11 cellular contexts compared by ENCODE assay signal in genomic region chr16:77782694-77783093, GRCh38. TPM values are rescaled to one million over a fixed set of nuclear protein-coding genes. Genes with fewer than 3 reads are reported as not detected.
DNase-seq lines count a peak whose midpoint lies in the region; ATAC-seq and TF ChIP-seq lines count a peak whose summit lies in the region.
"Had no signal": no experiment of that assay in that cellular context is flagged by ENCODE, and none has a peak within 500 bp of the region (broad histone marks: within the 10 kb centered on the region; RNA-seq: fewer than 3 reads in every experiment).

No MANE protein-coding gene starts in this region.

- no peak overlapping the region for H3K27ac ChIP-seq in GM23338 (ENCODE audit: low read depth)
- H3K27ac ChIP-seq: testis had no signal

- no peaks in the 10 kb centered on the region; the same call in 1 of the 2 replicates for H4K20me1 ChIP-seq in GM23338 (replicated peaks; ENCODE audit: insufficient read depth)

- H3K79me2 ChIP-seq in GM23338 (replicated peaks; ENCODE audit: insufficient read depth) = no peaks in the 10 kb centered on the region

- TF ChIP-seq CTCF in AG09309 (IDR thresholded peaks at IDR 0.05; ENCODE audit: control insufficient read depth, insufficient read depth, low read depth, low read length, missing control alignments) = peak; percentile 45
- TF ChIP-seq CTCF in GM23338 (conservative IDR thresholded peaks at IDR 0.05; ENCODE audit: low read depth in 2 of 2) = peak; percentile 64 to 67
- peak; percentile 24 for TF ChIP-seq CTCF in glutamatergic neuron (IDR thresholded peaks at IDR 0.05; ENCODE audit: partially characterized antibody, unreplicated experiment)

- peak overlapping the region; percentile 33 for H2AFZ ChIP-seq in GM23338

- H3K27ac Mint-ChIP-seq in GM23338 = no peak overlapping the region
- no peak overlapping the region for H3K27ac Mint-ChIP-seq in glutamatergic neuron (ENCODE audit: unreplicated experiment)
- H3K27ac Mint-ChIP-seq in activated T-cell treated with anti-CD3 and anti-CD28 coated beads, Interleukin-2, amount 50 U/mL, for 24 hours = no peak overlapping the region
- H3K27ac Mint-ChIP-seq: activated naive CD4-positive, alpha-beta T cell treated with anti-CD3 and anti-CD28 coated beads, Interleukin-2, amount 50 U/mL, for 72 hours had no signal

- no peak overlapping the region for H3K4me3 Mint-ChIP-seq in GM23338
- H3K4me3 Mint-ChIP-seq in glutamatergic neuron (ENCODE audit: unreplicated experiment) = no peak overlapping the region
- no peak overlapping the region for H3K4me3 Mint-ChIP-seq in activated T-cell treated with anti-CD3 and anti-CD28 coated beads, Interleukin-2, amount 50 U/mL, for 24 hours

- no peaks in the 10 kb centered on the region for H3K36me3 ChIP-seq in GM23338 (ENCODE audit: insufficient read depth)

- peaks cover 11% of the 10 kb centered on the region for H3K27me3 Mint-ChIP-seq in GM23338 (ENCODE audit: insufficient read depth, low read depth, poor library complexity)
- H3K27me3 Mint-ChIP-seq in glutamatergic neuron (ENCODE audit: unreplicated experiment) = peaks cover 5% of the 10 kb centered on the region
- peaks cover 37% of the 10 kb centered on the region for H3K27me3 Mint-ChIP-seq in activated T-cell treated with anti-CD3 and anti-CD28 coated beads, Interleukin-2, amount 50 U/mL, for 24 hours

- H3K4me3 ChIP-seq in AG09309 (ENCODE audit: control insufficient read depth, low read depth, low read length) (no peak overlapping the region), GM23338 (no peak overlapping the region)

- DNase-seq in AG09309 (ENCODE audit: low read depth) (no peak), GM23338 (ENCODE audit: low spot score) (peak; percentile 28), RKO (ENCODE audit: low spot score) (peak; percentile 11), glutamatergic neuron (no peak), DMS79 (lab: John Stamatoyannopoulos, UW) (no peak)
- DNase-seq in activated CD4-positive, alpha-beta T cell treated with anti-CD3 and anti-CD28 coated beads, Interleukin-2, amount 50 U/mL, for 48 hours = no peak
- no peak for DNase-seq in activated CD4-positive, CD25-positive, alpha-beta regulatory T cell (lab: John Stamatoyannopoulos, UW)
- no peak for DNase-seq in activated T-cell treated with anti-CD3 and anti-CD28 coated beads, Interleukin-2, amount 50 U/mL, for 24 hours
- DNase-seq: stimulated activated CD4-positive, alpha-beta T cell treated with anti-CD3 and anti-CD28 coated beads, Interleukin-15, amount 100 ng/mL, for 24 hours; testis had no signal

- ATAC-seq in GM23338 = peak; percentile 71

- H3K36me3 Mint-ChIP-seq in GM23338 (ENCODE audit: low read depth) (peaks cover 6% of the 10 kb centered on the region; the same call in 1 of the 3 replicates), glutamatergic neuron (ENCODE audit: unreplicated experiment) (no peaks in the 10 kb centered on the region)
- no peaks in the 10 kb centered on the region for H3K36me3 Mint-ChIP-seq in activated T-cell treated with anti-CD3 and anti-CD28 coated beads, Interleukin-2, amount 50 U/mL, for 24 hours (ENCODE audit: low read depth)
- H3K36me3 Mint-ChIP-seq: activated naive CD4-positive, alpha-beta T cell treated with anti-CD3 and anti-CD28 coated beads, Interleukin-2, amount 50 U/mL, for 72 hours had no signal

- H3K9me2 ChIP-seq in GM23338 (ENCODE audit: insufficient read depth) = no peaks in the 10 kb centered on the region

- H3F3A ChIP-seq in GM23338 (replicated peaks; ENCODE audit: low read depth) = no peaks in the 10 kb centered on the region

- peaks cover 17% of the 10 kb centered on the region for H3K27me3 ChIP-seq in GM23338 (ENCODE audit: insufficient read depth)
- H3K27me3 ChIP-seq: testis had no signal

- H3K4me1 ChIP-seq in GM23338 (ENCODE audit: insufficient read depth) = no peaks in the 10 kb centered on the region
- H3K4me1 ChIP-seq: testis had no signal

- H3K9me3 Mint-ChIP-seq in GM23338 = peaks cover 8% of the 10 kb centered on the region; the same call in 1 of the 3 replicates
- H3K9me3 Mint-ChIP-seq in glutamatergic neuron (ENCODE audit: unreplicated experiment) = no peaks in the 10 kb centered on the region
- no peaks in the 10 kb centered on the region for H3K9me3 Mint-ChIP-seq in activated T-cell treated with anti-CD3 and anti-CD28 coated beads, Interleukin-2, amount 50 U/mL, for 24 hours
- H3K9me3 Mint-ChIP-seq: activated naive CD4-positive, alpha-beta T cell treated with anti-CD3 and anti-CD28 coated beads, Interleukin-2, amount 50 U/mL, for 72 hours had no signal

- H3K4me1 Mint-ChIP-seq in GM23338 = peaks cover 4% of the 10 kb centered on the region
- H3K4me1 Mint-ChIP-seq in glutamatergic neuron (ENCODE audit: low read depth, unreplicated experiment) = peaks cover 3% of the 10 kb centered on the region
- no peaks in the 10 kb centered on the region for H3K4me1 Mint-ChIP-seq in activated T-cell treated with anti-CD3 and anti-CD28 coated beads, Interleukin-2, amount 50 U/mL, for 24 hours (ENCODE audit: low read depth)

- no peak overlapping the region for H3K4me2 ChIP-seq in GM23338

TF ChIP-seq in GM23338, 12 proteins besides CTCF, POLR2A, EP300 and RAD21 (continues in another document):
- TF ChIP-seq, protein P1, sequence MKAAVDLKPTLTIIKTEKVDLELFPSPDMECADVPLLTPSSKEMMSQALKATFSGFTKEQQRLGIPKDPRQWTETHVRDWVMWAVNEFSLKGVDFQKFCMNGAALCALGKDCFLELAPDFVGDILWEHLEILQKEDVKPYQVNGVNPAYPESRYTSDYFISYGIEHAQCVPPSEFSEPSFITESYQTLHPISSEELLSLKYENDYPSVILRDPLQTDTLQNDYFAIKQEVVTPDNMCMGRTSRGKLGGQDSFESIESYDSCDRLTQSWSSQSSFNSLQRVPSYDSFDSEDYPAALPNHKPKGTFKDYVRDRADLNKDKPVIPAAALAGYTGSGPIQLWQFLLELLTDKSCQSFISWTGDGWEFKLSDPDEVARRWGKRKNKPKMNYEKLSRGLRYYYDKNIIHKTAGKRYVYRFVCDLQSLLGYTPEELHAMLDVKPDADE (IDR thresholded peaks at IDR 0.05) = no peak
- TF ChIP-seq EZH2 (IDR thresholded peaks at IDR 0.05; ENCODE audit: low read depth, unreplicated experiment) = no peak
- TF ChIP-seq EZH2phosphoT487 (IDR thresholded peaks at IDR 0.05; ENCODE audit: unreplicated experiment) = no peak
- TF ChIP-seq ZNF114 (CRISPR knock-in tag; IDR thresholded peaks at IDR 0.05) = no peak
- TF ChIP-seq NANOG (IDR thresholded peaks at IDR 0.05; ENCODE audit: borderline replicate concordance) = no peak
- TF ChIP-seq STAT1 (IDR thresholded peaks at IDR 0.05; ENCODE audit: unreplicated experiment) = no peak

RNA-seq across cellular contexts. Expression of gene VAT1L, which starts 5.7 kb away (rescaled TPM):
- 22.0 and 24.4 TPM in 2 replicates for total RNA-seq in GM23338 (2014; rRNA removed; shearing (Covaris generic))
- 8.2 and 11.0 TPM in 2 replicates for polyA plus RNA-seq in GM23338 (2016; fragmentation: Nextera tagmentation; extraction: Ambion mirVana)
- total RNA-seq in glutamatergic neuron (ENCODE audit: unreplicated experiment) = 17.9 TPM
- total RNA-seq: activated naive CD4-positive, alpha-beta T cell treated with anti-CD3 and anti-CD28 coated beads, Interleukin-2, amount 50 U/mL, for 72 hours had no signal

Comparison
In these comparisons a context has a peak if more than half of its experiments do, and no peak if none do; other contexts are left out.
1. DNase-seq: peak in GM23338 (single experiment) and RKO (single experiment); none in AG09309 (single experiment), glutamatergic neuron (single experiment), activated CD4-positive, alpha-beta T cell treated with anti-CD3 and anti-CD28 coated beads, Interleukin-2, amount 50 U/mL, for 48 hours (0 of 2), activated CD4-positive, CD25-positive, alpha-beta regulatory T cell (0 of 4), DMS79 (single experiment) and activated T-cell treated with anti-CD3 and anti-CD28 coated beads, Interleukin-2, amount 50 U/mL, for 24 hours (single experiment).
2. Peak in every context shown above with its lines, with median percentiles within 50 percentile points of each other: CTCF ChIP-seq.